ENCODE assay signal across 1 cellular context in genomic region chr16:19874816-19875546, GRCh38.
TF ChIP-seq lines count a peak whose summit lies in the region.

No MANE protein-coding gene starts in this region.

TF ChIP-seq in GM23338, 12 proteins besides CTCF, POLR2A, EP300 and RAD21 (continued from another document):
- TF ChIP-seq JUNB (IDR thresholded peaks at IDR 0.05; ENCODE audit: unreplicated experiment) (no peak), ZNF331 (CRISPR knock-in tag; IDR thresholded peaks at IDR 0.05; ENCODE audit: low read depth) (no peak), REST (IDR thresholded peaks at IDR 0.05; ENCODE audit: unreplicated experiment) (no peak), CREB1 (CRISPR knock-in tag; IDR thresholded peaks at IDR 0.05; ENCODE audit: low read depth) (no peak), POLR2AphosphoS5 (IDR thresholded peaks at IDR 0.05; ENCODE audit: low read depth) (no peak), NANOG (IDR thresholded peaks at IDR 0.05; ENCODE audit: borderline replicate concordance) (no peak), STAT1 (IDR thresholded peaks at IDR 0.05; ENCODE audit: unreplicated experiment) (no peak), ZNF114 (CRISPR knock-in tag; IDR thresholded peaks at IDR 0.05) (no peak)
